ENCODE assay signal across 13 cellular contexts in genomic region chr1:228152097-228152917, GRCh38. TPM values are rescaled to one million over a fixed set of nuclear protein-coding genes. Genes with fewer than 3 reads are reported as not detected.
DNase-seq lines count a peak whose midpoint lies in the region; ATAC-seq and TF ChIP-seq lines count a peak whose summit lies in the region.
"Had no signal": no experiment of that assay in that cellular context is flagged by ENCODE, and none has a peak within 500 bp of the region (broad histone marks: within the 10 kb centered on the region; RNA-seq: fewer than 3 reads in every experiment).

No MANE protein-coding gene starts in this region.

- TF ChIP-seq POLR2A in tibial nerve (IDR thresholded peaks at IDR 0.05): no peak

- TF ChIP-seq EP300 in tibial nerve (IDR thresholded peaks at IDR 0.05): no peak

- H3K4me1 ChIP-seq in RWPE2 (ENCODE audit: insufficient read depth, poor library complexity, severe bottlenecking): peaks cover 12% of the 10 kb centered on the region
- peaks cover 42% of the 10 kb centered on the region for H3K4me1 ChIP-seq in lower lobe of right lung
- H3K4me1 ChIP-seq in tibial nerve: peaks cover 0 to 66% (median 32%) of the 10 kb centered on the region in 4 donors

- intact Hi-C loops in lower lobe of right lung (cut with DNase I): no loop called here

- no peaks in the 10 kb centered on the region for H3K9me3 ChIP-seq in RWPE2 (ENCODE audit: severe bottlenecking)
- H3K9me3 ChIP-seq in lower lobe of right lung: no peaks in the 10 kb centered on the region
- no peaks in the 10 kb centered on the region for H3K9me3 ChIP-seq in tibial nerve

- H3K27me3 Mint-ChIP-seq in activated naive CD8-positive, alpha-beta T cell: no peaks in the 10 kb centered on the region
- H3K27me3 Mint-ChIP-seq in activated naive CD8-positive, alpha-beta T cell treated with anti-CD3 and anti-CD28 coated beads, Interleukin-2, amount 50 U/mL, for 24 hours: no peaks in the 10 kb centered on the region

- TF ChIP-seq CTCF in RWPE2 (IDR thresholded peaks at IDR 0.05; ENCODE audit: poor library complexity, severe bottlenecking) (no peak), lower lobe of right lung (IDR thresholded peaks at IDR 0.05) (no peak), tibial nerve (IDR thresholded peaks at IDR 0.05) (no peak)

- no peak overlapping the region for H3K4me3 ChIP-seq in RWPE2 (ENCODE audit: severe bottlenecking)
- no peak overlapping the region for H3K4me3 ChIP-seq in lower lobe of right lung
- no peak overlapping the region for H3K4me3 ChIP-seq in tibial nerve
- H3K4me3 ChIP-seq: SK-N-MC had no signal

- H3K27ac Mint-ChIP-seq in activated naive CD8-positive, alpha-beta T cell: peak overlapping the region; percentile 41
- H3K27ac Mint-ChIP-seq in activated naive CD8-positive, alpha-beta T cell treated with anti-CD3 and anti-CD28 coated beads, Interleukin-2, amount 50 U/mL, for 24 hours: no peak overlapping the region

- no peaks in the 10 kb centered on the region for H3K27me3 ChIP-seq in RWPE2 (ENCODE audit: insufficient read depth, poor library complexity, severe bottlenecking)
- H3K27me3 ChIP-seq in lower lobe of right lung (ENCODE audit: low read depth): no peaks in the 10 kb centered on the region
- no peaks in the 10 kb centered on the region for H3K27me3 ChIP-seq in tibial nerve

- H3K36me3 ChIP-seq in RWPE2 (ENCODE audit: low read depth) (peaks cover 7% of the 10 kb centered on the region; the same call in 1 of the 2 replicates), lower lobe of right lung (peaks cover 24% of the 10 kb centered on the region), tibial nerve (peaks cover 0 to 14% (median 7%) of the 10 kb centered on the region in 3 donors)

- no peak overlapping the region for H3K4me3 Mint-ChIP-seq in activated naive CD8-positive, alpha-beta T cell
- H3K4me3 Mint-ChIP-seq in activated naive CD8-positive, alpha-beta T cell treated with anti-CD3 and anti-CD28 coated beads, Interleukin-2, amount 50 U/mL, for 24 hours: no peak overlapping the region

- no peaks in the 10 kb centered on the region for H3K9me3 Mint-ChIP-seq in activated naive CD8-positive, alpha-beta T cell (ENCODE audit: low read depth)
- no peaks in the 10 kb centered on the region for H3K9me3 Mint-ChIP-seq in activated naive CD8-positive, alpha-beta T cell treated with anti-CD3 and anti-CD28 coated beads, Interleukin-2, amount 50 U/mL, for 24 hours

- WGBS in tibial nerve, 2 donors: 77 to 83% methylated on average over 15 to 16 of the region's 19 CpGs

- no peak for ATAC-seq in activated naive CD8-positive, alpha-beta T cell treated with anti-CD3 and anti-CD28 coated beads, Interleukin-2, amount 50 U/mL, for 24 hours
- ATAC-seq in RWPE2 (ENCODE audit: low read depth) (no peak), lower lobe of right lung (no peak)

- peak overlapping the region; percentile 83 for H3K27ac ChIP-seq in RWPE2 (ENCODE audit: poor library complexity, severe bottlenecking)
- H3K27ac ChIP-seq in lower lobe of right lung: peak overlapping the region; percentile 88
- peak overlapping the region; percentile 77 to 96 (median 88) for H3K27ac ChIP-seq in tibial nerve
- H3K27ac ChIP-seq: parathyroid adenoma, SK-N-MC had no signal

- no peak for DNase-seq in activated naive CD8-positive, alpha-beta T cell treated with anti-CD3 and anti-CD28 coated beads, Interleukin-2, amount 50 U/mL, for 24 hours
- no peak for DNase-seq in RWPE2 (ENCODE audit: low spot score)
- DNase-seq in lower lobe of right lung: no peak
- peak in 1 of 2 donors; percentile 11 for DNase-seq in tibial nerve (ENCODE audit: low spot score in 2 of 2)
- DNase-seq in globus pallidus (ENCODE audit: low spot score): no peak
- DNase-seq in NCI-H187 (lab: John Stamatoyannopoulos, UW): no peak
- DNase-seq in NCI-H2171 (lab: John Stamatoyannopoulos, UW): no peak
- DNase-seq: activated naive CD4-positive, alpha-beta T cell treated with anti-CD3 and anti-CD28 coated beads, Interleukin-2, amount 50 U/mL, for 16 hours; KBM-7; NCI-H226 had no signal

- peaks cover 33% of the 10 kb centered on the region for H3K4me1 Mint-ChIP-seq in activated naive CD8-positive, alpha-beta T cell (ENCODE audit: low read depth)
- peaks cover 18% of the 10 kb centered on the region for H3K4me1 Mint-ChIP-seq in activated naive CD8-positive, alpha-beta T cell treated with anti-CD3 and anti-CD28 coated beads, Interleukin-2, amount 50 U/mL, for 24 hours

- no peaks in the 10 kb centered on the region for H3K36me3 Mint-ChIP-seq in activated naive CD8-positive, alpha-beta T cell
- H3K36me3 Mint-ChIP-seq in activated naive CD8-positive, alpha-beta T cell treated with anti-CD3 and anti-CD28 coated beads, Interleukin-2, amount 50 U/mL, for 24 hours (ENCODE audit: low read depth): no peaks in the 10 kb centered on the region

RNA-seq across cellular contexts. Expression of gene GJC2, which starts 2.6 kb away (rescaled TPM):
- total RNA-seq in lower lobe of right lung (6.0 TPM), tibial nerve (10 to 100 TPM in 2 of 4 donors, 1 to 10 TPM in 2; 6.9 to 15.1 (median 9.9) TPM)

RNA-seq across cellular contexts. Expression of gene GUK1, which starts 12.2 kb away (rescaled TPM):
- 192 TPM for total RNA-seq in lower lobe of right lung
- 100 to 1,000 TPM; 501 to 540 (median 510) TPM for total RNA-seq in tibial nerve

RNA-seq across cellular contexts. Expression of gene IBA57, which starts 13.3 kb away (rescaled TPM):
- total RNA-seq in lower lobe of right lung (10.7 TPM), tibial nerve (10 to 100 TPM in 1 of 4 donors, 1 to 10 TPM in 3; 5.5 to 17.8 (median 9.2) TPM)

RNA-seq across cellular contexts. Expression of gene MRPL55, which starts 43.2 kb away (rescaled TPM):
- 43.6 TPM for total RNA-seq in lower lobe of right lung
- total RNA-seq in tibial nerve: 10 to 100 TPM; 68.7 to 83.7 (median 80.0) TPM

RNA-seq across cellular contexts. Expression of gene C1orf35, which starts 49.2 kb away (rescaled TPM):
- total RNA-seq in lower lobe of right lung: 12.4 TPM
- total RNA-seq in tibial nerve: 10 to 100 TPM; 26.4 to 38.5 (median 27.1) TPM
